27 cellular contexts compared by ENCODE assay signal in genomic region chr12:70467476-70467875, GRCh38.
"Had no signal": no experiment of that assay in that cellular context is flagged by ENCODE, and none has a peak within 500 bp of the region (broad histone marks: within the 10 kb centered on the region; RNA-seq: fewer than 3 reads in every experiment).

No MANE protein-coding gene starts in this region.

- H3K36me3 ChIP-seq: ascending aorta, Peyer's patch had no signal

- H3K4me1 ChIP-seq: ascending aorta, body of pancreas, Peyer's patch had no signal

- DNase-seq: activated B cell treated with CpG ODN at 0.5 μM for 24 hours; activated CD4-positive, alpha-beta T cell treated with anti-CD3 and anti-CD28 coated beads for 1 hour; activated CD4-positive, alpha-beta T cell treated with anti-CD3 and anti-CD28 coated beads, Interleukin-2, amount 10 ng/mL, durations not matched to agents 24 days and 14 days; activated CD4-positive, alpha-beta T cell treated with anti-CD3 and anti-CD28 coated beads, Interleukin-2, amount 50 U/mL, for 48 hours; activated CD8-positive, alpha-beta memory T cell treated with anti-CD3 and anti-CD28 coated beads for 24 hours; activated effector memory CD4-positive, alpha-beta T cell treated with anti-CD3 and anti-CD28 coated beads, Interleukin-2, amount 50 U/mL, for 16 hours; activated naive CD4-positive, alpha-beta T cell treated with Interleukin-2 at 50 U/mL for 16 hours; activated naive CD8-positive, alpha-beta T cell treated with anti-CD3 and anti-CD28 coated beads, Interleukin-2, amount 50 U/mL, for 24 hours; activated T-cell treated with anti-CD3 and anti-CD28 coated beads, Interleukin-2, amount 50 U/mL, for 4 hours; amniotic stem cell; body of pancreas; central memory CD4-positive, alpha-beta T cell; NCI-H1048; NCI-H146; NCI-H187 treated with DMSO at 0.1 percent for 48 hours; NCI-H2171; NCI-H2227 treated with DMSO at 0.1 percent for 48 hours; NCI-H446 treated with DMSO at 0.1 percent for 48 hours; NCI-H524 treated with DMSO at 0.1 percent for 48 hours; NCI-H82; NK-92 treated with Interleukin-12 subunit alpha and Interleukin-12 subunit beta, amount 100 ng/mL, for 24 hours; T-cell; T-helper 2 cell; T1000 had no signal

- H3K27ac ChIP-seq: ascending aorta, body of pancreas, RWPE1 had no signal

- H3K9me3 ChIP-seq: ascending aorta had no signal

- H3K27me3 ChIP-seq: ascending aorta, body of pancreas, Peyer's patch had no signal

- H3K4me3 ChIP-seq: ascending aorta, body of pancreas had no signal
